12 cellular contexts compared by ENCODE assay signal in genomic region chr11:73446766-73447165, GRCh38.
DNase-seq lines count a peak whose midpoint lies in the region; ATAC-seq and TF ChIP-seq lines count a peak whose summit lies in the region.
"Had no signal": no experiment of that assay in that cellular context is flagged by ENCODE, and none has a peak within 500 bp of the region (broad histone marks: within the 10 kb centered on the region; RNA-seq: fewer than 3 reads in every experiment).

No MANE protein-coding gene starts in this region.

- H3K4me3 ChIP-seq in left ventricle myocardium inferior (no peak overlapping the region), right atrium auricular region (no peak overlapping the region), neutrophil (ENCODE audit: low read depth in 1 of 2, low read length in 1 of 2) (no peak overlapping the region)
- H3K4me3 ChIP-seq: HAP-1 had no signal

- H3K27me3 ChIP-seq in left ventricle myocardium inferior (ENCODE audit: low read depth) (no peaks in the 10 kb centered on the region), right atrium auricular region (no peaks in the 10 kb centered on the region), neutrophil (no peaks in the 10 kb centered on the region)
- H3K27me3 ChIP-seq: BE2C had no signal

- no peak for DNase-seq in left ventricle myocardium inferior
- DNase-seq in right atrium auricular region (ENCODE audit: low spot score) = no peak
- no peak for DNase-seq in T-helper 17 cell
- DNase-seq in NCI-H2081 (lab: John Stamatoyannopoulos, UW) = no peak
- DNase-seq: ACHN; BE2C; C1 segment of cervical spinal cord; Caco-2; CD4-positive, alpha-beta T cell had no signal

- H3K4me1 ChIP-seq in left ventricle myocardium inferior (peaks cover 41% of the 10 kb centered on the region), right atrium auricular region (peaks cover 0 to 26% of the 10 kb centered on the region in 2 donors), neutrophil (ENCODE audit: control insufficient read depth in 1 of 2, insufficient read depth in 1 of 2, low read depth in 1 of 2, low read length in 1 of 2) (peaks cover 16 to 19% of the 10 kb centered on the region in 2 experiments)
- H3K4me1 ChIP-seq: Caco-2, HAP-1 had no signal

- H3K9me3 ChIP-seq in left ventricle myocardium inferior (replicated peaks) = no peaks in the 10 kb centered on the region
- H3K9me3 ChIP-seq in right atrium auricular region = no peaks in the 10 kb centered on the region
- H3K9me3 ChIP-seq in T-helper 17 cell (ENCODE audit: control insufficient read depth, low read length, poor library complexity, severe bottlenecking) = no peaks in the 10 kb centered on the region
- H3K9me3 ChIP-seq in neutrophil = no peaks in the 10 kb centered on the region
- H3K9me3 ChIP-seq: BE2C, Caco-2, HAP-1 had no signal

- H3K27ac ChIP-seq in left ventricle myocardium inferior (replicated peaks) (peak overlapping the region; percentile 18), right atrium auricular region (peak overlapping the region in 1 of 2 donors; percentile 30), neutrophil (peak overlapping the region; percentile 52)

- no peaks in the 10 kb centered on the region for H3K27me3 Mint-ChIP-seq in T-helper 17 cell
- H3K27me3 Mint-ChIP-seq: CD4-positive, alpha-beta T cell had no signal

- peaks cover 3% of the 10 kb centered on the region for H3K36me3 Mint-ChIP-seq in T-helper 17 cell (ENCODE audit: low read depth)

- H3K36me3 ChIP-seq in left ventricle myocardium inferior (no peaks in the 10 kb centered on the region), right atrium auricular region (no peaks in the 10 kb centered on the region), neutrophil (no peaks in the 10 kb centered on the region)
- H3K36me3 ChIP-seq: BE2C, HAP-1 had no signal

- peaks cover 6% of the 10 kb centered on the region for H3K4me1 Mint-ChIP-seq in T-helper 17 cell

- ATAC-seq in T-helper 17 cell (no peak), HG03521 (IDR thresholded peaks at IDR 0.05; ENCODE audit: unreplicated experiment) (no peak)

- intact Hi-C loops in left ventricle myocardium inferior (cut with micrococcal nuclease) = no loop called here

- no peak overlapping the region for H3K4me3 Mint-ChIP-seq in T-helper 17 cell
- H3K4me3 Mint-ChIP-seq: CD4-positive, alpha-beta T cell had no signal

- TF ChIP-seq CTCF in left ventricle myocardium inferior (IDR thresholded peaks at IDR 0.05; ENCODE audit: borderline replicate concordance) (no peak), right atrium auricular region (IDR thresholded peaks at IDR 0.05) (no peak), neutrophil (IDR thresholded peaks at IDR 0.05) (no peak)

- peak overlapping the region; percentile 30 for H3K27ac Mint-ChIP-seq in T-helper 17 cell
- H3K27ac Mint-ChIP-seq: CD4-positive, alpha-beta T cell had no signal
